1 cellular context compared by ENCODE assay signal in the genomic region with DNA sequence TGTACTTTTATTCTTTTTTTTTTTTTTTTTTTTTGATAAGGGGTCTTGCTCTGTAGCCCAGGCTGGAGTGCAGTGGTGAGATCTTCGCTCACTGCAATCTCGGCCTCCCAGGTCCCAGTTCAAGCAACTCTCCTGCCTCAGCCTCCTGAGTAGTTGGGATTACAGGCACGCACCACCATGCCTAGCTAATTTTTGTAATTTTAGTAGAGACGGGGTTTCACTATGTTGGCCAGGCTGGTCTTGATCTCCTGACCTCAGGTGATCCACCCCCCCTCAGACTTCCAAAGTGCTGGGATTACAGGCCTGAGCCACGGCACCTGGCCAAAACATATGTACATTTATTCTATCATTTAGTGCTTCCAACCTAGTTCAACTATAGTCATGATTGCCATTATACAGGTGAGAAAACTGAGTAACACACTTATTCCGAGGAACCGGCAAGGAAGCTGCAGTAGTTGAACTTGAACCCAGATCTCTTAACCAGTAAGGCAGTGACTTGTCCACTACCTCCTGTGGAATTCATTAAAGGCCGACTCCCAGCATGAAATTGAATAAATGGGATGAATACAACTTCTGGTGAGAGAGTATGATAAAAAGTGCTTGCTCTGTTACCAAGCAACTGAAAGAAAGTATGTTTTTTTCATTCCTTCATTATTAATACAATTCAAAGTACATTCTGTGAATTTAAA.
TF ChIP-seq lines count a peak whose summit lies in the region.

No MANE protein-coding gene starts in this region.

TF ChIP-seq in GM12878, 131 proteins besides CTCF, POLR2A, EP300 and RAD21:
- TF ChIP-seq ZNF687 (IDR thresholded peaks at IDR 0.05) = no peak
- TF ChIP-seq, protein P1, sequence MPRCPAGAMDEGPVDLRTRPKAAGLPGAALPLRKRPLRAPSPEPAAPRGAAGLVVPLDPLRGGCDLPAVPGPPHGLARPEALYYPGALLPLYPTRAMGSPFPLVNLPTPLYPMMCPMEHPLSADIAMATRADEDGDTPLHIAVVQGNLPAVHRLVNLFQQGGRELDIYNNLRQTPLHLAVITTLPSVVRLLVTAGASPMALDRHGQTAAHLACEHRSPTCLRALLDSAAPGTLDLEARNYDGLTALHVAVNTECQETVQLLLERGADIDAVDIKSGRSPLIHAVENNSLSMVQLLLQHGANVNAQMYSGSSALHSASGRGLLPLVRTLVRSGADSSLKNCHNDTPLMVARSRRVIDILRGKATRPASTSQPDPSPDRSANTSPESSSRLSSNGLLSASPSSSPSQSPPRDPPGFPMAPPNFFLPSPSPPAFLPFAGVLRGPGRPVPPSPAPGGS (IDR thresholded peaks at IDR 0.05; ENCODE audit: borderline replicate concordance, insufficient read depth, low read depth, low read length, poor library complexity, severe bottlenecking) = no peak
- TF ChIP-seq MEF2A (IDR thresholded peaks at IDR 0.05; ENCODE audit: insufficient read depth, low read depth, low read length) = no peak
- TF ChIP-seq ZNF217 (IDR thresholded peaks at IDR 0.05) = 0 out of 2 replicates have a peak, but pooled peaks have one; percentile 37
TF ChIP-seq in GM12878: peak in this region for 1.
